Comparison of ENCODE assay signal across 15 cellular contexts in the genomic region with DNA sequence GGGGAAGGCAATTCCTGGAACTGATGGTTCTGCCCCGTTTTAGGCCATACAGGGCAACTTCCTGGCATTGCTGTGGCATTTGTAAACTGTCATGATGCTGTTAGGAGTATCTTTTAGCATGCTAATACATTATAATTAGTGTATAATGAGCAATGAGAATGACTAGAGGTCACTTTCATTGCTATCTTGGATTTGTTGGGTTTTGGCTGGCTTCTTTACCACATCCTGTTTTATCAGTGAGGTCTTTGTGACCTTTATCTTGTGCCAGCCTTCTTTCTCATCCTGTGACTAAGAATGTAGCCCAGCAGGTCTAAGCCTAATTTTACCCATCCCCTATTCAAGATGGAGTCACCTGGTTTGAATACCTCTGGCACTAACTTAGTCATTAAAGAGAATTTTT. TPM values are rescaled to one million over a fixed set of nuclear protein-coding genes. Genes with fewer than 3 reads are reported as not detected.
A peak's percentile ranks its signal among the peaks of the same experiment; 100 is the strongest.
DNase-seq lines count a peak whose midpoint lies in the region; ATAC-seq, FAIRE-seq and TF ChIP-seq lines count a peak whose summit lies in the region.
"Had no signal": no experiment of that assay in that cellular context is flagged by ENCODE, and none has a peak within 500 bp of the region (broad histone marks: within the 10 kb centered on the region; RNA-seq: fewer than 3 reads in every experiment).

No MANE protein-coding gene starts in this region.

- no peaks in the 10 kb centered on the region for H3K9me2 ChIP-seq in Loucy (replicated peaks; ENCODE audit: low read depth, low read length)

- H3K36me3 ChIP-seq in Loucy (ENCODE audit: insufficient read depth, low read length) (no peaks in the 10 kb centered on the region), pancreas (no peaks in the 10 kb centered on the region)
- H3K36me3 ChIP-seq: cardiac muscle cell, uterus had no signal

- H3K4me1 Mint-ChIP-seq in activated naive CD8-positive, alpha-beta T cell treated with anti-CD3 and anti-CD28 coated beads for 36 hours: peaks cover 55% of the 10 kb centered on the region
- peaks cover 55 to 60% of the 10 kb centered on the region in 2 donors for H3K4me1 Mint-ChIP-seq in natural killer cell

- H4K20me1 ChIP-seq in Loucy (ENCODE audit: insufficient read depth, low read length, poor library complexity, severe bottlenecking): no peaks in the 10 kb centered on the region

- peak overlapping the region; percentile 46 for H3K4me2 ChIP-seq in Loucy (ENCODE audit: low read depth, low read length, poor library complexity, severe bottlenecking)

- H3K27ac ChIP-seq in pancreas: no peak overlapping the region
- H3K27ac ChIP-seq: cardiac muscle cell, uterus had no signal

- no peaks in the 10 kb centered on the region for H3F3A ChIP-seq in Loucy (ENCODE audit: low read depth)

- H3K4me1 ChIP-seq in Loucy (ENCODE audit: insufficient read depth, low read length, poor library complexity, severe bottlenecking): peaks cover 34% of the 10 kb centered on the region
- H3K4me1 ChIP-seq in pancreas: no peaks in the 10 kb centered on the region
- H3K4me1 ChIP-seq: uterus had no signal

- H3K36me3 Mint-ChIP-seq in activated naive CD8-positive, alpha-beta T cell treated with anti-CD3 and anti-CD28 coated beads for 36 hours: peaks cover 72% of the 10 kb centered on the region
- H3K36me3 Mint-ChIP-seq in natural killer cell: peaks cover 27% of the 10 kb centered on the region

- H3K9ac ChIP-seq in Loucy (ENCODE audit: low read depth, low read length, poor library complexity, severe bottlenecking): no peak overlapping the region

- H3K4me3 ChIP-seq in Loucy (ENCODE audit: low read length, poor library complexity, severe bottlenecking) (peak overlapping the region; percentile 12), pancreas (no peak overlapping the region)
- H3K4me3 ChIP-seq: cardiac muscle cell, uterus had no signal

- H3K79me2 ChIP-seq in Loucy (ENCODE audit: insufficient read depth, low read length): no peaks in the 10 kb centered on the region

- H3K27me3 ChIP-seq in Loucy (ENCODE audit: insufficient read depth, low read length, poor library complexity, severe bottlenecking) (no peaks in the 10 kb centered on the region), pancreas (no peaks in the 10 kb centered on the region)
- H3K27me3 ChIP-seq: cardiac muscle cell, uterus had no signal

- H3K4me3 Mint-ChIP-seq in activated naive CD8-positive, alpha-beta T cell treated with anti-CD3 and anti-CD28 coated beads for 36 hours: no peak overlapping the region
- H3K4me3 Mint-ChIP-seq in natural killer cell: peak overlapping the region; percentile 75
- H3K4me3 Mint-ChIP-seq: naive B cell had no signal

- WGBS in pancreas, 2 donors: 53 to 69% methylated on average over 1 of the region's 1 CpG

- FAIRE-seq in pancreas (lab: Jason Lieb, UNC): no peak
- FAIRE-seq: TTC549 had no signal

- DNase-seq in NOMO-1 treated with DMSO at 0.1 percent for 48 hours (lab: John Stamatoyannopoulos, UW; ENCODE audit: unreplicated experiment): peak; percentile 19
- DNase-seq in NOMO-1 treated with dmso at 0.1 percent for 144 hours (lab: John Stamatoyannopoulos, UW; ENCODE audit: unreplicated experiment): no peak
- DNase-seq in activated naive CD8-positive, alpha-beta T cell treated with anti-CD3 and anti-CD28 coated beads for 36 hours: no peak
- no peak for DNase-seq in natural killer cell
- DNase-seq in GDM1 (lab: John Stamatoyannopoulos, UW): no peak
- DNase-seq in pancreas: no peak
- DNase-seq: hypothalamus; naive B cell; NCI-H524 treated with DMSO at 0.1 percent for 48 hours; stimulated activated CD4-positive, alpha-beta T cell treated with anti-CD3 and anti-CD28 coated beads, Interleukin-2, amount 100 ng/mL, for 48 hours; uterus had no signal

- no peaks in the 10 kb centered on the region for H3K27me3 Mint-ChIP-seq in activated naive CD8-positive, alpha-beta T cell treated with anti-CD3 and anti-CD28 coated beads for 36 hours
- no peaks in the 10 kb centered on the region for H3K27me3 Mint-ChIP-seq in natural killer cell (ENCODE audit: low read depth in 2 of 2)

- no peak overlapping the region for H2AFZ ChIP-seq in Loucy (ENCODE audit: low read length)

- peaks cover 46% of the 10 kb centered on the region for H3K9me3 Mint-ChIP-seq in activated naive CD8-positive, alpha-beta T cell treated with anti-CD3 and anti-CD28 coated beads for 36 hours
- H3K9me3 Mint-ChIP-seq in natural killer cell: peaks cover 12 to 14% of the 10 kb centered on the region in 2 donors

- peak overlapping the region; percentile 96 for H3K27ac Mint-ChIP-seq in activated naive CD8-positive, alpha-beta T cell treated with anti-CD3 and anti-CD28 coated beads for 36 hours
- H3K27ac Mint-ChIP-seq in natural killer cell: peak overlapping the region; percentile 88 to 96
- H3K27ac Mint-ChIP-seq: naive B cell had no signal

- intact Hi-C loops in natural killer cell (cut with micrococcal nuclease) (no loop called here), pancreas (cut with DNase I) (no loop called here)

- peaks cover 10% of the 10 kb centered on the region; the same call in 1 of the 2 replicates for H3K9me3 ChIP-seq in Loucy (ENCODE audit: insufficient read depth, low read depth, low read length)
- H3K9me3 ChIP-seq in pancreas: no peaks in the 10 kb centered on the region
- H3K9me3 ChIP-seq: uterus had no signal

- TF ChIP-seq CTCF in Loucy (conservative IDR thresholded peaks at IDR 0.05; ENCODE audit: low read length): no peak
- no peak for TF ChIP-seq CTCF in natural killer cell (IDR thresholded peaks at IDR 0.05)
- no peak for TF ChIP-seq CTCF in pancreas (IDR thresholded peaks at IDR 0.05)

- ATAC-seq in natural killer cell: peak; percentile 58 to 73 (median 67)
- no peak for ATAC-seq in pancreas
- ATAC-seq in HG03139 (IDR thresholded peaks at IDR 0.05; ENCODE audit: unreplicated experiment): no peak

RNA-seq across cellular contexts. Expression of gene TESPA1, which starts 51.2 kb away (rescaled TPM):
- total RNA-seq in activated naive CD8-positive, alpha-beta T cell treated with anti-CD3 and anti-CD28 coated beads for 36 hours: 10 to 100 TPM; 92.6 to 95.9 TPM
- total RNA-seq in natural killer cell (10 to 100 TPM; 39.9 to 59.6 (median 53.5) TPM), pancreas (under 1 TPM; 0.14 to 0.60 (median 0.35) TPM)
- under 1 TPM; 0.08 to 0.14 TPM for polyA plus RNA-seq in pancreas
- total RNA-seq: cardiac muscle cell had no signal
- polyA plus RNA-seq: cardiac muscle cell had no signal

Comparison
In these comparisons a context has a peak if more than half of its experiments do, and no peak if none do; other contexts are left out.
1. ATAC-seq: peak in natural killer cell (3 of 3); none in pancreas (0 of 4) and HG03139 (single experiment).
2. RNA of gene TESPA1, which starts 51.2 kb away (total RNA-seq): 92.6 to 95.9 TPM in activated naive CD8-positive, alpha-beta T cell treated with anti-CD3 and anti-CD28 coated beads for 36 hours and 39.9 to 59.6 TPM in natural killer cell; 0.14 to 0.60 TPM in pancreas; every median in the first group is over 10 times any median in the second.